23 cellular contexts compared by ENCODE assay signal in genomic region chr20:50196896-50197295, GRCh38. TPM values are rescaled to one million over a fixed set of nuclear protein-coding genes. Genes with fewer than 3 reads are reported as not detected.
DNase-seq lines count a peak whose midpoint lies in the region; ATAC-seq and TF ChIP-seq lines count a peak whose summit lies in the region.
"Had no signal": no experiment of that assay in that cellular context is flagged by ENCODE, and none has a peak within 500 bp of the region (broad histone marks: within the 10 kb centered on the region; RNA-seq: fewer than 3 reads in every experiment).

No MANE protein-coding gene starts in this region.

- H3K23ac ChIP-seq in mesenchymal stem cell (ENCODE audit: low read length in 2 of 2): no peak overlapping the region

- H3K27me3 ChIP-seq in mesenchymal stem cell (ENCODE audit: control insufficient read depth in 1 of 2, insufficient read depth in 1 of 2, low read length in 2 of 2) (no peaks in the 10 kb centered on the region), thyroid gland (no peaks in the 10 kb centered on the region)
- H3K27me3 ChIP-seq: Peyer's patch, transverse colon had no signal

- peaks cover 20% of the 10 kb centered on the region for H3K36me3 Mint-ChIP-seq in activated CD4-positive, alpha-beta T cell treated with anti-CD3 and anti-CD28 coated beads, Interleukin-2, amount 10 ng/mL, durations not matched to agents 24 days and 14 days (ENCODE audit: low read depth)
- H3K36me3 Mint-ChIP-seq in activated T-helper 2 cell treated with anti-CD3 and anti-CD28 coated beads, Interferon-gamma antibody, Interleukin-2, Interleukin-4, amounts not matched to agents 10 μg/mL and 5 μg/mL and 100 μg/mL, durations not matched to agents 14 hours and 24 hours and 36 hours (ENCODE audit: low read depth): peaks cover 29% of the 10 kb centered on the region

- peaks cover 10% of the 10 kb centered on the region for H3K79me1 ChIP-seq in mesenchymal stem cell (replicated peaks; ENCODE audit: low read length, poor library complexity, severe bottlenecking)

- H3K4me2 ChIP-seq in mesenchymal stem cell (ENCODE audit: low read length, poor library complexity, severe bottlenecking): no peak overlapping the region

- H3K9me3 ChIP-seq in mesenchymal stem cell (ENCODE audit: control insufficient read depth, low read length) (peaks cover 8% of the 10 kb centered on the region), thyroid gland (no peaks in the 10 kb centered on the region)
- H3K9me3 ChIP-seq: Peyer's patch, transverse colon had no signal

- no peak for TF ChIP-seq CTCF in thyroid gland (IDR thresholded peaks at IDR 0.05)

- no peaks in the 10 kb centered on the region for H3K9me3 Mint-ChIP-seq in activated CD4-positive, alpha-beta T cell treated with anti-CD3 and anti-CD28 coated beads, Interleukin-2, amount 10 ng/mL, durations not matched to agents 24 days and 14 days
- H3K9me3 Mint-ChIP-seq in activated T-helper 2 cell treated with anti-CD3 and anti-CD28 coated beads, Interferon-gamma antibody, Interleukin-2, Interleukin-4, amounts not matched to agents 10 μg/mL and 5 μg/mL and 100 μg/mL, durations not matched to agents 14 hours and 24 hours and 36 hours: no peaks in the 10 kb centered on the region
- H3K9me3 Mint-ChIP-seq: stimulated activated naive CD8-positive, alpha-beta T cell treated with anti-CD3 and anti-CD28 coated beads, Interleukin-15, amount 100 ng/mL, for 72 hours had no signal

- H2BK12ac ChIP-seq in mesenchymal stem cell (ENCODE audit: low read length in 2 of 2): peak overlapping the region; percentile 18 to 23

- no peak overlapping the region for H3K4me3 Mint-ChIP-seq in activated CD4-positive, alpha-beta T cell treated with anti-CD3 and anti-CD28 coated beads, Interleukin-2, amount 10 ng/mL, durations not matched to agents 24 days and 14 days
- no peak overlapping the region for H3K4me3 Mint-ChIP-seq in activated T-helper 2 cell treated with anti-CD3 and anti-CD28 coated beads, Interferon-gamma antibody, Interleukin-2, Interleukin-4, amounts not matched to agents 10 μg/mL and 5 μg/mL and 100 μg/mL, durations not matched to agents 14 hours and 24 hours and 36 hours (ENCODE audit: low read depth)
- H3K4me3 Mint-ChIP-seq: CD8-positive, alpha-beta T cell; nephron; stimulated activated naive CD8-positive, alpha-beta T cell treated with anti-CD3 and anti-CD28 coated beads, Interleukin-15, amount 100 ng/mL, for 72 hours had no signal

- peak overlapping the region; percentile 13 for H3K9ac ChIP-seq in mesenchymal stem cell (ENCODE audit: low read length)

- H3K4me1 ChIP-seq in mesenchymal stem cell (ENCODE audit: control insufficient read depth, insufficient read depth, low read depth, low read length) (peaks cover 25% of the 10 kb centered on the region), thyroid gland (peaks cover 24 to 34% of the 10 kb centered on the region in 2 donors)

- H3K36me3 ChIP-seq in mesenchymal stem cell (ENCODE audit: control insufficient read depth in 1 of 2, insufficient read depth in 2 of 2, low read depth in 1 of 2, low read length in 2 of 2): peaks cover 17 to 43% of the 10 kb centered on the region in 2 experiments
- H3K36me3 ChIP-seq in thyroid gland: peaks cover 13 to 18% of the 10 kb centered on the region in 2 donors
- H3K36me3 ChIP-seq: transverse colon had no signal

- WGBS in mesenchymal stem cell: 93% methylated on average over 6 of the region's 6 CpGs
- 91 to 95% methylated on average over 6 of the region's 6 CpGs for WGBS in thyroid gland, 2 donors

- H2BK5ac ChIP-seq in mesenchymal stem cell (ENCODE audit: low read depth, low read length, poor library complexity, severe bottlenecking): no peak overlapping the region

- no peak for DNase-seq in activated CD4-positive, alpha-beta T cell treated with anti-CD3 and anti-CD28 coated beads, Interleukin-2, amount 10 ng/mL, durations not matched to agents 24 days and 14 days
- no peak for DNase-seq in activated CD4-positive, alpha-beta T cell treated with anti-CD3 and anti-CD28 coated beads for 48 hours
- no peak for DNase-seq in activated T-helper 2 cell treated with anti-CD3 and anti-CD28 coated beads, Interferon-gamma antibody, Interleukin-2, Interleukin-4, amounts not matched to agents 10 μg/mL and 5 μg/mL and 100 μg/mL, durations not matched to agents 14 hours and 24 hours and 36 hours (ENCODE audit: low spot score)
- DNase-seq in mesenchymal stem cell: no peak
- DNase-seq in thyroid gland: no peak
- DNase-seq in NAMALWA (ENCODE audit: low spot score): no peak
- DNase-seq: activated CD4-positive, alpha-beta T cell treated with anti-CD3 and anti-CD28 coated beads for 1 hour; activated naive CD4-positive, alpha-beta T cell treated with anti-CD3 and anti-CD28 coated beads, Interleukin-2, amount 50 U/mL, for 16 hours; CD8-positive, alpha-beta T cell; cerebellar nuclear complex; DMS153; effector memory CD4-positive, alpha-beta T cell; foreskin fibroblast; Kasumi-1; left colon; NCI-H1694 treated with DMSO at 0.1 percent for 48 hours; Peyer's patch; stimulated activated naive CD8-positive, alpha-beta T cell treated with anti-CD3 and anti-CD28 coated beads, Interleukin-15, amount 100 ng/mL, for 72 hours; transverse colon had no signal

- H4K91ac ChIP-seq in mesenchymal stem cell (ENCODE audit: low read length): no peak overlapping the region

- no peak overlapping the region for H2BK120ac ChIP-seq in mesenchymal stem cell (ENCODE audit: low read depth, low read length)

- H4K8ac ChIP-seq in mesenchymal stem cell (ENCODE audit: low read length): peak overlapping the region; percentile 55

- H2AFZ ChIP-seq in mesenchymal stem cell (ENCODE audit: low read depth, low read length): no peak overlapping the region

- H3K4me1 Mint-ChIP-seq in activated CD4-positive, alpha-beta T cell treated with anti-CD3 and anti-CD28 coated beads, Interleukin-2, amount 10 ng/mL, durations not matched to agents 24 days and 14 days: peaks cover 32% of the 10 kb centered on the region
- H3K4me1 Mint-ChIP-seq in activated T-helper 2 cell treated with anti-CD3 and anti-CD28 coated beads, Interferon-gamma antibody, Interleukin-2, Interleukin-4, amounts not matched to agents 10 μg/mL and 5 μg/mL and 100 μg/mL, durations not matched to agents 14 hours and 24 hours and 36 hours (ENCODE audit: low read depth): peaks cover 28% of the 10 kb centered on the region

- no peak overlapping the region for H2BK15ac ChIP-seq in mesenchymal stem cell (ENCODE audit: low read depth, poor library complexity, severe bottlenecking)

- intact Hi-C loops in activated CD4-positive, alpha-beta T cell treated with anti-CD3 and anti-CD28 coated beads, Interleukin-2, amount 10 ng/mL, durations not matched to agents 24 days and 14 days (cut with micrococcal nuclease): loop anchor here (10.0 kb wide), 1 partner anchor 88 kb away; no protein-coding TSS in a partner anchor
- intact Hi-C loops in activated T-helper 2 cell treated with anti-CD3 and anti-CD28 coated beads, Interferon-gamma antibody, Interleukin-2, Interleukin-4, amounts not matched to agents 10 μg/mL and 5 μg/mL and 100 μg/mL, durations not matched to agents 14 hours and 24 hours and 36 hours (cut with micrococcal nuclease): no loop called here
- intact Hi-C loops in thyroid gland (cut with DNase I): loop anchor here (5.0 kb wide), 1 partner anchor 85 kb away; no protein-coding TSS in a partner anchor

- peak overlapping the region in 1 of 2 experiments; percentile 22 for H3K4ac ChIP-seq in mesenchymal stem cell (ENCODE audit: low read depth in 1 of 2, low read length in 2 of 2)

- TF ChIP-seq POLR2A in thyroid gland (IDR thresholded peaks at IDR 0.05): no peak

- H3K4me3 ChIP-seq in mesenchymal stem cell (ENCODE audit: insufficient read depth in 1 of 2, low read depth in 1 of 2, low read length in 2 of 2) (no peak overlapping the region), thyroid gland (replicated peaks in 1 of 3) (no peak overlapping the region)
- H3K4me3 ChIP-seq: Peyer's patch, transverse colon had no signal

- peak overlapping the region; percentile 28 for H3K27ac Mint-ChIP-seq in activated CD4-positive, alpha-beta T cell treated with anti-CD3 and anti-CD28 coated beads, Interleukin-2, amount 10 ng/mL, durations not matched to agents 24 days and 14 days
- H3K27ac Mint-ChIP-seq in activated T-helper 2 cell treated with anti-CD3 and anti-CD28 coated beads, Interferon-gamma antibody, Interleukin-2, Interleukin-4, amounts not matched to agents 10 μg/mL and 5 μg/mL and 100 μg/mL, durations not matched to agents 14 hours and 24 hours and 36 hours: peak overlapping the region; percentile 30
- H3K27ac Mint-ChIP-seq: CD8-positive, alpha-beta T cell; nephron had no signal

- no peak overlapping the region for H3K14ac ChIP-seq in mesenchymal stem cell (ENCODE audit: low read length in 2 of 2)

- ATAC-seq in GM19324 (IDR thresholded peaks at IDR 0.05; ENCODE audit: low FRiP score, unreplicated experiment): no peak
- ATAC-seq in HG02970 (IDR thresholded peaks at IDR 0.05; ENCODE audit: low FRiP score, unreplicated experiment): no peak
- ATAC-seq: CD8-positive, alpha-beta T cell; left colon; stimulated activated naive CD8-positive, alpha-beta T cell treated with anti-CD3 and anti-CD28 coated beads, Interleukin-15, amount 100 ng/mL, for 72 hours had no signal

- H3K27me3 Mint-ChIP-seq in activated CD4-positive, alpha-beta T cell treated with anti-CD3 and anti-CD28 coated beads, Interleukin-2, amount 10 ng/mL, durations not matched to agents 24 days and 14 days: no peaks in the 10 kb centered on the region
- H3K27me3 Mint-ChIP-seq in activated T-helper 2 cell treated with anti-CD3 and anti-CD28 coated beads, Interferon-gamma antibody, Interleukin-2, Interleukin-4, amounts not matched to agents 10 μg/mL and 5 μg/mL and 100 μg/mL, durations not matched to agents 14 hours and 24 hours and 36 hours (ENCODE audit: low read depth): no peaks in the 10 kb centered on the region
- H3K27me3 Mint-ChIP-seq: stimulated activated naive CD8-positive, alpha-beta T cell treated with anti-CD3 and anti-CD28 coated beads, Interleukin-15, amount 100 ng/mL, for 72 hours had no signal

- no peak overlapping the region for H2AK5ac ChIP-seq in mesenchymal stem cell (ENCODE audit: low read length, severe bottlenecking)

- H3K18ac ChIP-seq in mesenchymal stem cell (ENCODE audit: low read depth in 1 of 2, low read length in 2 of 2): peak overlapping the region in 1 of 2 experiments; percentile 41

- H3K27ac ChIP-seq in mesenchymal stem cell (ENCODE audit: low read length, poor library complexity, severe bottlenecking): no peak overlapping the region
- H3K27ac ChIP-seq in thyroid gland: peak overlapping the region in 2 of 3 donors; percentile 24 to 33
- H3K27ac ChIP-seq: 22Rv1, Peyer's patch had no signal

RNA-seq across cellular contexts. Expression of gene CEBPB, which starts 6.3 kb away (rescaled TPM):
- total RNA-seq in activated CD4-positive, alpha-beta T cell treated with anti-CD3 and anti-CD28 coated beads, Interleukin-2, amount 10 ng/mL, durations not matched to agents 24 days and 14 days: 45.5 and 45.9 TPM in 2 replicates
- total RNA-seq in activated T-helper 2 cell treated with anti-CD3 and anti-CD28 coated beads, Interferon-gamma antibody, Interleukin-2, Interleukin-4, amounts not matched to agents 10 μg/mL and 5 μg/mL and 100 μg/mL, durations not matched to agents 14 hours and 24 hours and 36 hours: 36.2 and 36.4 TPM in 2 replicates
- 130 TPM for polyA plus RNA-seq in mesenchymal stem cell (2013, experiment 1 of 2)
- 131 TPM for polyA plus RNA-seq in mesenchymal stem cell (2013, experiment 2 of 2)
- total RNA-seq in thyroid gland: 100 to 1,000 TPM in 3 of 4 donors, 10 to 100 TPM in 1; 61.7 to 132 (median 104) TPM

RNA-seq across cellular contexts. Expression of gene PEDS1, which starts 43.4 kb away (rescaled TPM):
- total RNA-seq in activated CD4-positive, alpha-beta T cell treated with anti-CD3 and anti-CD28 coated beads, Interleukin-2, amount 10 ng/mL, durations not matched to agents 24 days and 14 days: 26.3 and 30.2 TPM in 2 replicates
- total RNA-seq in activated T-helper 2 cell treated with anti-CD3 and anti-CD28 coated beads, Interferon-gamma antibody, Interleukin-2, Interleukin-4, amounts not matched to agents 10 μg/mL and 5 μg/mL and 100 μg/mL, durations not matched to agents 14 hours and 24 hours and 36 hours: 26.5 and 29.5 TPM in 2 replicates
- 59.1 TPM for polyA plus RNA-seq in mesenchymal stem cell (2013, experiment 1 of 2)
- 58.4 TPM for polyA plus RNA-seq in mesenchymal stem cell (2013, experiment 2 of 2)
- total RNA-seq in thyroid gland: 10 to 100 TPM; 15.8 to 22.7 (median 19.7) TPM
